11 cellular contexts compared by ENCODE assay signal in genomic region chr16:75205961-75206748, GRCh38. TPM values are rescaled to one million over a fixed set of nuclear protein-coding genes. Genes with fewer than 3 reads are reported as not detected.
"Had no signal": no experiment of that assay in that cellular context is flagged by ENCODE, and none has a peak within 500 bp of the region (broad histone marks: within the 10 kb centered on the region; RNA-seq: fewer than 3 reads in every experiment).

No MANE protein-coding gene starts in this region.

RNA-seq across cellular contexts. Expression of gene CTRB2, which starts 0.8 kb away (rescaled TPM):
- total RNA-seq: activated CD4-positive, alpha-beta T cell treated with anti-CD3 and anti-CD28 coated beads, Interleukin-2, amount 10 ng/mL, durations not matched to agents 7 days and 5 days; activated CD8-positive, alpha-beta memory T cell treated with anti-CD3 and anti-CD28 coated beads, Interleukin-2, amount 10 ng/mL, durations not matched to agents 7 days and 5 days; activated CD8-positive, alpha-beta T cell treated with anti-CD3 and anti-CD28 coated beads for 36 hours; cardiac muscle cell; cerebellum; kidney epithelial cell; left ventricle myocardium inferior; mammary epithelial cell; mesothelial cell of epicardium; natural killer cell treated with Interleukin-12 subunit alpha and Interleukin-12 subunit beta and Interleukin-15 and Interleukin-18, amount 100 ng/mL, for 72 hours; vagina had no signal
- polyA plus RNA-seq: mammary epithelial cell had no signal

RNA-seq across cellular contexts. Expression of gene CTRB1, which starts 12.6 kb away (rescaled TPM):
- total RNA-seq: activated CD4-positive, alpha-beta T cell treated with anti-CD3 and anti-CD28 coated beads, Interleukin-2, amount 10 ng/mL, durations not matched to agents 7 days and 5 days; activated CD8-positive, alpha-beta memory T cell treated with anti-CD3 and anti-CD28 coated beads, Interleukin-2, amount 10 ng/mL, durations not matched to agents 7 days and 5 days; activated CD8-positive, alpha-beta T cell treated with anti-CD3 and anti-CD28 coated beads for 36 hours; cardiac muscle cell; cerebellum; kidney epithelial cell; left ventricle myocardium inferior; mammary epithelial cell; mesothelial cell of epicardium; natural killer cell treated with Interleukin-12 subunit alpha and Interleukin-12 subunit beta and Interleukin-15 and Interleukin-18, amount 100 ng/mL, for 72 hours; vagina had no signal
- polyA plus RNA-seq: mammary epithelial cell had no signal

RNA-seq across cellular contexts. Expression of gene BCAR1, which starts 45.3 kb away (rescaled TPM):
- total RNA-seq: natural killer cell treated with Interleukin-12 subunit alpha and Interleukin-12 subunit beta and Interleukin-15 and Interleukin-18, amount 100 ng/mL, for 72 hours had no signal
